23 cellular contexts compared by ENCODE assay signal in the genomic region with DNA sequence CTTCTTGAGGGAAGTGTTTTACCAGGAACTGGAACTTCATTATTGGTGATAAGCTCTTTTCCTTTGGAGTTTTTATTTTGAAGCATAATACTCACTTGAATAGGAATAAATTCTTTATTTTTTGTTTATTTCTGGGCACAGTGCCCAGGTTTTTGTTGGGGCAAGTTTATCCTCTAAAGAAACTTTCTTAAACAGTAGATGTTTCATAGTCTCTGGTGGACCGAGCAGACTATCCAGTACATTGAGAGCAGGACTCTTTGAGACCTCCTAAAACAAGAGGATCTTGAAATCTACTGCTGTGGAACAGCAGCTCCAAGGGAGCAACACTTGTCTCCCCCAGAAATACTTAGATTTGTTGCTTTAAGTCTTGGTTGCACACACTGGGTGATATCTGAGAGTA.
DNase-seq lines count a peak whose midpoint lies in the region; TF ChIP-seq lines count a peak whose summit lies in the region.
"Had no signal": no experiment of that assay in that cellular context is flagged by ENCODE, and none has a peak within 500 bp of the region (broad histone marks: within the 10 kb centered on the region; RNA-seq: fewer than 3 reads in every experiment).

No MANE protein-coding gene starts in this region.

- no peak overlapping the region for H3K4me3 ChIP-seq in mammary epithelial cell (replicated peaks in 1 of 3; ENCODE audit: insufficient read depth in 1 of 3, low read depth in 2 of 3, low read length in 3 of 3)
- H3K4me3 ChIP-seq in smooth muscle cell, result no peak overlapping the region
- H3K4me3 ChIP-seq: BLaER1 treated with 17β-estradiol and CSF1 and Interleukin-3, amounts not matched to agents 10 nM and 100 nM; GM23338; HAP-1; Peyer's patch; SJSA1 had no signal

- no peaks in the 10 kb centered on the region for H3K36me3 ChIP-seq in mammary epithelial cell (ENCODE audit: insufficient read depth, low read length)
- H3K36me3 ChIP-seq in smooth muscle cell (ENCODE audit: low read depth), result peaks cover 4% of the 10 kb centered on the region
- H3K36me3 ChIP-seq: BLaER1 treated with 17β-estradiol and CSF1 and Interleukin-3, amounts not matched to agents 10 nM and 100 nM; HAP-1; Peyer's patch; SJSA1 had no signal

- H4K20me1 ChIP-seq in mammary epithelial cell (ENCODE audit: insufficient read depth, low read length) (no peaks in the 10 kb centered on the region), smooth muscle cell (ENCODE audit: low read depth) (no peaks in the 10 kb centered on the region)
- H4K20me1 ChIP-seq: BLaER1 treated with 17β-estradiol and CSF1 and Interleukin-3, amounts not matched to agents 10 nM and 100 nM had no signal

- BruUV-seq in mammary epithelial cell (replicated peaks; lab: Mats Ljungman, UMichigan), result no TSS peak

- H3K9me3 ChIP-seq in mammary epithelial cell (replicated peaks; ENCODE audit: insufficient read depth, low read length) (no peaks in the 10 kb centered on the region), smooth muscle cell (replicated peaks; ENCODE audit: low read depth) (no peaks in the 10 kb centered on the region)
- H3K9me3 ChIP-seq: HAP-1, SJSA1 had no signal

- no peaks in the 10 kb centered on the region for H3F3A ChIP-seq in smooth muscle cell (ENCODE audit: low read depth)

- H3K9me3 Mint-ChIP-seq in HFFc6, result peaks cover 7% of the 10 kb centered on the region; the same call in 1 of the 2 replicates

- peak overlapping the region; percentile 36 for H2AFZ ChIP-seq in mammary epithelial cell (ENCODE audit: low read depth, low read length)
- no peak overlapping the region for H2AFZ ChIP-seq in smooth muscle cell (ENCODE audit: low read depth)
- H2AFZ ChIP-seq: GM23338 had no signal

- peak; percentile 13 for DNase-seq in HFFc6
- DNase-seq in mammary epithelial cell, result no peak
- peak; percentile 66 for DNase-seq in fibroblast of peridontal ligament (ENCODE audit: extremely low read depth)
- no peak for DNase-seq in smooth muscle cell (lab: John Stamatoyannopoulos, UW; ENCODE audit: unreplicated experiment)
- no peak for DNase-seq in islet precursor cell
- no peak for DNase-seq in putamen (ENCODE audit: low spot score)
- DNase-seq in activated T-cell treated with anti-CD3 and anti-CD28 coated beads, Interleukin-2, amount 50 U/mL, for 1 hour, result no peak
- DNase-seq: Caco-2; CD4-positive, alpha-beta memory T cell; DMS 273 treated with DMSO at 0.1 percent for 48 hours; DND-41; NCI-H1105; NCI-H1694; NCI-H2081; NCI-H2171; NCI-H345; NCI-H526; Peyer's patch had no signal

- CTCF ChIA-PET in mammary epithelial cell (lab: Charles Lee; ENCODE audit: low non-redundant PET), result no interaction called here

- intact Hi-C loops in mammary epithelial cell (cut with micrococcal nuclease), result no loop called here

- WGBS in mammary epithelial cell (ENCODE audit: low coverage, missing lambda C conversion rate), result 11% methylated on average over 1 of the region's 1 CpG
- 96% methylated on average over 1 of the region's 1 CpG for WGBS in smooth muscle cell (ENCODE audit: low lambda C conversion rate)

- H3K79me2 ChIP-seq in mammary epithelial cell (ENCODE audit: insufficient read depth, low read length), result no peaks in the 10 kb centered on the region
- no peaks in the 10 kb centered on the region for H3K79me2 ChIP-seq in smooth muscle cell (ENCODE audit: low read depth)

- no peak overlapping the region for H3K27ac ChIP-seq in mammary epithelial cell (ENCODE audit: insufficient read depth, low read depth, low read length)
- no peak overlapping the region for H3K27ac ChIP-seq in smooth muscle cell (ENCODE audit: low read depth)
- H3K27ac ChIP-seq: BLaER1 treated with 17β-estradiol and CSF1 and Interleukin-3, amounts not matched to agents 10 nM and 100 nM; KMS-11; Peyer's patch; SJSA1 had no signal

- no peaks in the 10 kb centered on the region for H3K27me3 Mint-ChIP-seq in HFFc6 (ENCODE audit: insufficient read depth)
- H3K27me3 Mint-ChIP-seq: CD4-positive, alpha-beta memory T cell had no signal

- H3K9ac ChIP-seq in mammary epithelial cell (ENCODE audit: insufficient read depth, low read length) (no peak overlapping the region), smooth muscle cell (ENCODE audit: low read depth) (no peak overlapping the region)
- H3K9ac ChIP-seq: BLaER1 treated with 17β-estradiol and CSF1 and Interleukin-3, amounts not matched to agents 10 nM and 100 nM; KMS-11 had no signal

- H3K4me1 Mint-ChIP-seq in HFFc6 (ENCODE audit: low read depth), result peaks cover 36% of the 10 kb centered on the region
- H3K4me1 Mint-ChIP-seq: CD4-positive, alpha-beta memory T cell had no signal

- in situ Hi-C loops in mammary epithelial cell (cut with MboI; ENCODE audit: low sequenced_read_pairs in 2 of 2), result no loop called here

- peak overlapping the region; percentile 48 for H3K27ac Mint-ChIP-seq in HFFc6
- H3K27ac Mint-ChIP-seq: CD4-positive, alpha-beta memory T cell; GM23338 had no signal

- peak overlapping the region; percentile 37 for H3K4me2 ChIP-seq in mammary epithelial cell (ENCODE audit: insufficient read depth, low read depth, low read length)
- H3K4me2 ChIP-seq in smooth muscle cell, result peak overlapping the region; percentile 24
- H3K4me2 ChIP-seq: BLaER1 treated with 17β-estradiol and CSF1 and Interleukin-3, amounts not matched to agents 10 nM and 100 nM; GM23338; KMS-11 had no signal

- H3K36me3 Mint-ChIP-seq in HFFc6 (ENCODE audit: low read depth), result peaks cover 20% of the 10 kb centered on the region

- peak overlapping the region; percentile 46 for H3K4me3 Mint-ChIP-seq in HFFc6
- H3K4me3 Mint-ChIP-seq: CD4-positive, alpha-beta memory T cell; GM23338 had no signal

- dilution Hi-C loops in mammary epithelial cell (cut with HindIII; ENCODE audit: low sequenced_read_pairs), result no loop called here

- TF ChIP-seq CTCF in HFFc6 (IDR thresholded peaks at IDR 0.05) (no peak), mammary epithelial cell (conservative IDR thresholded peaks at IDR 0.05 in 1 of 2, IDR thresholded peaks at IDR 0.05 in 1 of 2; ENCODE audit: extremely low read depth in 1 of 2, insufficient read depth in 1 of 2, low read depth in 1 of 2, low read length in 2 of 2) (no peak), smooth muscle cell (IDR thresholded peaks at IDR 0.05; ENCODE audit: borderline replicate concordance, insufficient read depth, poor library complexity, severe bottlenecking) (no peak)

- no peaks in the 10 kb centered on the region for H3K27me3 ChIP-seq in mammary epithelial cell (ENCODE audit: insufficient read depth, low read length)
- H3K27me3 ChIP-seq in smooth muscle cell (ENCODE audit: low read depth), result no peaks in the 10 kb centered on the region
- H3K27me3 ChIP-seq: BLaER1 treated with 17β-estradiol and CSF1 and Interleukin-3, amounts not matched to agents 10 nM and 100 nM; Peyer's patch; SJSA1 had no signal

- peaks cover 8% of the 10 kb centered on the region for H3K4me1 ChIP-seq in mammary epithelial cell (ENCODE audit: insufficient read depth, low read length)
- no peaks in the 10 kb centered on the region for H3K4me1 ChIP-seq in smooth muscle cell (ENCODE audit: low read depth)
- H3K4me1 ChIP-seq: BLaER1 treated with 17β-estradiol and CSF1 and Interleukin-3, amounts not matched to agents 10 nM and 100 nM; Peyer's patch had no signal

Comparison
In these comparisons a context has a peak if more than half of its experiments do, and no peak if none do; other contexts are left out.
1. DNase-seq: peak in HFFc6 (single experiment) and fibroblast of peridontal ligament (single experiment); none in mammary epithelial cell (single experiment), smooth muscle cell (single experiment), islet precursor cell (single experiment), putamen (single experiment) and activated T-cell treated with anti-CD3 and anti-CD28 coated beads, Interleukin-2, amount 50 U/mL, for 1 hour (single experiment).